ENCODE assay signal across 7 cellular contexts in the genomic region with DNA sequence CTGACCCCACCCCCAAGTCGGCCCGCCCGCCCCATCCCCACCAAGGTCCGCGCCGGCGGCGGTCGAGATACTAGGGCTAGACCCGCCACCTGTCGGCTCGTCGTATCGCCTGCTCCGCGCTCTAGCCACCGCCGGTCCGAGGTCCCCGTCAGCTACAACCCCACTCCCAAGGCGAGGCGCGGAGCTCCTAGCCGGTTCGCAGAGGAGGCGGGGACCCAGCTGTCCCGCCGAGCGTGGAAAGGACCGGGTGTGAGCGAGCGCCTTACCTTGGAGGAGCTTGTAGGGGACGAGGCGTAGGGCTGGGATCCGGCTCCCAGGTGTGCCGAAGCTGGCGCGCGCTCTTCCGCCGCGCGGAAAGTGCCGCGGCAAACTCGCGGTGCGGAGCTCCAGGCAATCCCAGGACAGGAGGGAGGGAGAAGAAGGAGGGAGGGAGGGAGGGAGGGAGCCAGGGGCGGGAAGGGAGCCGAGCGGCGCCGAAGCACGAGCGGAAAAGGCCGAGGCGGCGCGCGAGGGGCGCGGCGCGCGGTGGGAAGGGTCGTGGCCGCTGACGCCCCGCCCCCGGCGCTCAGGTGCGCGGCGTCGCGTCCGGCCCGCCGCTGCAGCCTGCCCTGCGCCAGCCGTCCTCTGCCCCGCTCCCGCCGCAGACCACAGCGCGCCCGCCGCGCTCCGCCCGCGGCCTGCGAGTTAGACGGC. TPM values are rescaled to one million over a fixed set of nuclear protein-coding genes. Genes with fewer than 3 reads are reported as not detected.
DNase-seq lines count a peak whose midpoint lies in the region; ATAC-seq, FAIRE-seq and TF ChIP-seq lines count a peak whose summit lies in the region.

TSS of gene PAWR (minus strand) at position 359 of the 693 bp plus-strand sequence. CDS start 720 bp downstream, outside the sequence.

- H3K27ac Mint-ChIP-seq in IgD-negative memory B cell: peak within 1 kb of the TSS; percentile 74 to 95 (median 90)

- peak within 1 kb of the TSS; percentile 15 to 66 (median 34) for H3K9ac ChIP-seq in skeletal muscle tissue (ENCODE audit: low read depth in 1 of 3, low read length in 3 of 3)

- no peaks in the 10 kb centered on the region for H3K36me3 ChIP-seq in skeletal muscle tissue (ENCODE audit: control insufficient read depth in 3 of 3, insufficient read depth in 3 of 3, low read length in 3 of 3)

- peak within 1 kb of the TSS; percentile 91 to 96 (median 95) for H3K4me3 Mint-ChIP-seq in IgD-negative memory B cell

- H3K4me1 Mint-ChIP-seq in IgD-negative memory B cell: peaks cover 20 to 26% (median 25%) of the 10 kb centered on the region in 3 donors

- peak; percentile 58 for TF ChIP-seq CTCF in GM10266 (IDR thresholded peaks at IDR 0.05; ENCODE audit: control insufficient read depth, insufficient read depth, low read depth, missing control alignments)

- H3K9me3 Mint-ChIP-seq in IgD-negative memory B cell: no peaks in the 10 kb centered on the region

- H3K4me3 ChIP-seq in skeletal muscle tissue (ENCODE audit: low read length in 3 of 3): peak within 1 kb of the TSS; percentile 66 to 73 (median 73)

- H3K4me1 ChIP-seq in skeletal muscle tissue (ENCODE audit: control insufficient read depth in 3 of 3, insufficient read depth in 3 of 3, low read length in 3 of 3): peaks cover 0 to 10% (median 2%) of the 10 kb centered on the region in 3 donors

- H3K27ac ChIP-seq in skeletal muscle tissue (ENCODE audit: low read depth, low read length): peak within 1 kb of the TSS; percentile 25

- no peaks in the 10 kb centered on the region for H3K27me3 Mint-ChIP-seq in IgD-negative memory B cell

- H3K27me3 ChIP-seq in skeletal muscle tissue (ENCODE audit: control insufficient read depth in 3 of 3, insufficient read depth in 3 of 3, low read length in 3 of 3): peaks cover 6 to 28% (median 26%) of the 10 kb centered on the region in 3 donors

- H3K9me3 ChIP-seq in skeletal muscle tissue (ENCODE audit: control insufficient read depth in 3 of 3, low read length in 3 of 3): no peaks in the 10 kb centered on the region

- no peak for FAIRE-seq in RCC 7860 (lab: Jason Lieb, UNC)

- peak; percentile 56 for ATAC-seq in GM21717 (IDR thresholded peaks at IDR 0.05; ENCODE audit: unreplicated experiment)

- in situ Hi-C loops in T47D (cut with HindIII; ENCODE audit: low pct_unique_long_range_greater_than_20kb, low sequenced_read_pairs): no loop called here

- H3K36me3 Mint-ChIP-seq in IgD-negative memory B cell: peaks cover 2% of the 10 kb centered on the region

- DNase-seq in GM10266 (ENCODE audit: extremely low spot score) (peak; percentile 92), RCC 7860 (ENCODE audit: low spot score) (peak; percentile 57), T47D (ENCODE audit: low read depth in 1 of 2, low spot score in 1 of 2) (peak; percentile 81 to 96), iPS-NIHi11 (ENCODE audit: low spot score) (peak; percentile 92)

RNA-seq across cellular contexts. Expression of gene PAWR, which starts in this region (rescaled TPM):
- 19.8 TPM for polyA plus RNA-seq in IgD-negative memory B cell
- total RNA-seq in skeletal muscle tissue: 8.4 TPM

Comparison
In these comparisons a context has a peak if more than half of its experiments do, and no peak if none do; other contexts are left out.
1. Peak in every context shown above with its lines: DNase-seq, ATAC-seq, H3K4me3 ChIP-seq and H3K27ac ChIP-seq.